10 cellular contexts compared by ENCODE assay signal in genomic region chr2:127563458-127564428, GRCh38. TPM values are rescaled to one million over a fixed set of nuclear protein-coding genes. Genes with fewer than 3 reads are reported as not detected.
DNase-seq lines count a peak whose midpoint lies in the region; ATAC-seq, FAIRE-seq and TF ChIP-seq lines count a peak whose summit lies in the region.
"Had no signal": no experiment of that assay in that cellular context is flagged by ENCODE, and none has a peak within 500 bp of the region (broad histone marks: within the 10 kb centered on the region; RNA-seq: fewer than 3 reads in every experiment).

No MANE protein-coding gene starts in this region.

- no peaks in the 10 kb centered on the region for H3K27me3 ChIP-seq in transverse colon
- H3K27me3 ChIP-seq: upper lobe of left lung had no signal

- POLR2A ChIA-PET in activated naive CD8-positive, alpha-beta T cell treated with anti-CD3 and anti-CD28 coated beads, Interleukin-2, amount 10 ng/mL, durations not matched to agents 7 days and 5 days (lab: Charles Lee) = interaction anchor here (0.5 to 2.4 kb wide), 12 partner anchors 10 to 527 kb away, joined by 3 to 27 read pairs (median 4); partner anchors contain the start of genes ERCC3, IWS1, SFT2D3 and UGGT1

- peaks cover 0 to 9% (median 0%) of the 10 kb centered on the region in 4 donors for H3K4me1 ChIP-seq in transverse colon
- H3K4me1 ChIP-seq: upper lobe of left lung had no signal

- H3K9me3 Mint-ChIP-seq in activated naive CD8-positive, alpha-beta T cell treated with anti-CD3 and anti-CD28 coated beads, Interleukin-2, amount 10 ng/mL, durations not matched to agents 7 days and 5 days = peaks cover 4% of the 10 kb centered on the region
- H3K9me3 Mint-ChIP-seq: naive thymus-derived CD8-positive, alpha-beta T cell had no signal

- peak overlapping the region; percentile 99 for H3K27ac Mint-ChIP-seq in activated naive CD8-positive, alpha-beta T cell treated with anti-CD3 and anti-CD28 coated beads, Interleukin-2, amount 10 ng/mL, durations not matched to agents 7 days and 5 days
- H3K27ac Mint-ChIP-seq: naive thymus-derived CD8-positive, alpha-beta T cell had no signal

- DNase-seq in GM12865 (ENCODE audit: low read depth) (peak; percentile 93), epidermal melanocyte (ENCODE audit: insufficient read length, low spot score) (no peak), transverse colon (no peak), RCC 7860 (ENCODE audit: low spot score) (no peak), omental fat pad (ENCODE audit: low spot score) (no peak)
- peak; percentile 53 for DNase-seq in activated naive CD8-positive, alpha-beta T cell treated with anti-CD3 and anti-CD28 coated beads, Interleukin-2, amount 10 ng/mL, durations not matched to agents 7 days and 5 days
- DNase-seq: naive thymus-derived CD8-positive, alpha-beta T cell had no signal

- peaks cover 23% of the 10 kb centered on the region for H3K4me1 Mint-ChIP-seq in activated naive CD8-positive, alpha-beta T cell treated with anti-CD3 and anti-CD28 coated beads, Interleukin-2, amount 10 ng/mL, durations not matched to agents 7 days and 5 days

- WGBS in transverse colon (ENCODE audit: low coverage in 1 of 2), 2 donors = 72 to 79% methylated on average over 3 to 14 of the region's 14 CpGs

- no peak for TF ChIP-seq POLR2A in transverse colon (IDR thresholded peaks at IDR 0.05)

- peak overlapping the region; percentile 87 for H3K4me3 Mint-ChIP-seq in activated naive CD8-positive, alpha-beta T cell treated with anti-CD3 and anti-CD28 coated beads, Interleukin-2, amount 10 ng/mL, durations not matched to agents 7 days and 5 days

- ATAC-seq in GM19328 (IDR thresholded peaks at IDR 0.05; ENCODE audit: unreplicated experiment) (peak; percentile 94), HG03103 (IDR thresholded peaks at IDR 0.05; ENCODE audit: low read depth, unreplicated experiment) (peak; percentile 90), omental fat pad (ENCODE audit: low FRiP score) (no peak)
- ATAC-seq in activated naive CD8-positive, alpha-beta T cell treated with anti-CD3 and anti-CD28 coated beads, Interleukin-2, amount 10 ng/mL, durations not matched to agents 7 days and 5 days (ENCODE audit: low read depth) = peak; percentile 96
- ATAC-seq: naive thymus-derived CD8-positive, alpha-beta T cell had no signal

- no peaks in the 10 kb centered on the region for H3K9me3 ChIP-seq in transverse colon
- H3K9me3 ChIP-seq: upper lobe of left lung had no signal

- H3K27ac ChIP-seq in transverse colon = no peak overlapping the region

- TF ChIP-seq EP300 in transverse colon (IDR thresholded peaks at IDR 0.05; ENCODE audit: low read depth) = no peak

- intact Hi-C loops in transverse colon (cut with DNase I; ENCODE audit: low total_unique reads) = no loop called here

- in situ Hi-C loops in transverse colon (cut with MboI; ENCODE audit: low pct_ligation_motif_present in 1 of 4, low pct_unique_long_range_greater_than_20kb in 1 of 4, low sequenced_read_pairs in 3 of 4) = no loop called here

- peaks cover 5% of the 10 kb centered on the region for H3K27me3 Mint-ChIP-seq in activated naive CD8-positive, alpha-beta T cell treated with anti-CD3 and anti-CD28 coated beads, Interleukin-2, amount 10 ng/mL, durations not matched to agents 7 days and 5 days

- TF ChIP-seq CTCF in GM12865 (IDR thresholded peaks at IDR 0.05; ENCODE audit: insufficient read depth, low read depth, low read length, missing control alignments) = peak; percentile 2
- TF ChIP-seq CTCF in transverse colon (IDR thresholded peaks at IDR 0.05) = no peak
- TF ChIP-seq CTCF in omental fat pad (IDR thresholded peaks at IDR 0.05) = no peak

- no peak for FAIRE-seq in RCC 7860 (lab: Jason Lieb, UNC)

- H3K4me3 ChIP-seq in GM12865 (ENCODE audit: low read depth, low read length) (peak overlapping the region; percentile 14), transverse colon (no peak overlapping the region)
- H3K4me3 ChIP-seq: upper lobe of left lung had no signal

- peaks cover 0 to 7% (median 0%) of the 10 kb centered on the region in 4 donors for H3K36me3 ChIP-seq in transverse colon
- H3K36me3 ChIP-seq: upper lobe of left lung had no signal

- H3K36me3 Mint-ChIP-seq in activated naive CD8-positive, alpha-beta T cell treated with anti-CD3 and anti-CD28 coated beads, Interleukin-2, amount 10 ng/mL, durations not matched to agents 7 days and 5 days = peaks cover 5% of the 10 kb centered on the region
- H3K36me3 Mint-ChIP-seq: naive thymus-derived CD8-positive, alpha-beta T cell had no signal

RNA-seq across cellular contexts. Expression of gene MYO7B, which starts 28.3 kb away (rescaled TPM):
- total RNA-seq in activated naive CD8-positive, alpha-beta T cell treated with anti-CD3 and anti-CD28 coated beads, Interleukin-2, amount 10 ng/mL, durations not matched to agents 7 days and 5 days = 1 to 10 TPM; 4.7 to 5.2 TPM
- 100 to 1,000 TPM; 242 to 637 (median 280) TPM for total RNA-seq in transverse colon
- 1 to 10 TPM in 1 of 4 donors, under 1 TPM in 3; 0.12 to 1.3 (median 0.42) TPM for total RNA-seq in omental fat pad

RNA-seq across cellular contexts. Expression of gene IWS1, which starts 37.5 kb away (rescaled TPM):
- 10 to 100 TPM; 53.1 to 59.6 TPM for total RNA-seq in activated naive CD8-positive, alpha-beta T cell treated with anti-CD3 and anti-CD28 coated beads, Interleukin-2, amount 10 ng/mL, durations not matched to agents 7 days and 5 days
- total RNA-seq in transverse colon (100 to 1,000 TPM in 1 of 4 donors, 10 to 100 TPM in 3; 27.3 to 139 (median 45.4) TPM), omental fat pad (10 to 100 TPM; 29.0 to 46.7 (median 31.0) TPM)

Comparison
In these comparisons a context has a peak if more than half of its experiments do, and no peak if none do; other contexts are left out.
1. DNase-seq: peak in GM12865 (single experiment) and activated naive CD8-positive, alpha-beta T cell treated with anti-CD3 and anti-CD28 coated beads, Interleukin-2, amount 10 ng/mL, durations not matched to agents 7 days and 5 days (single experiment); none in epidermal melanocyte (single experiment), transverse colon (single experiment), RCC 7860 (single experiment) and omental fat pad (single experiment).
2. RNA of gene MYO7B, which starts 28.3 kb away (total RNA-seq): 242 to 637 TPM in transverse colon; 4.7 to 5.2 TPM in activated naive CD8-positive, alpha-beta T cell treated with anti-CD3 and anti-CD28 coated beads, Interleukin-2, amount 10 ng/mL, durations not matched to agents 7 days and 5 days and 0.12 to 1.3 TPM in omental fat pad; every median in the first group is over 10 times any median in the second.